ENCODE assay signal across 13 cellular contexts in genomic region chr6:41824571-41825569, GRCh38. TPM values are rescaled to one million over a fixed set of nuclear protein-coding genes. Genes with fewer than 3 reads are reported as not detected.
A peak's percentile ranks its signal among the peaks of the same experiment; 100 is the strongest.
DNase-seq lines count a peak whose midpoint lies in the region; ATAC-seq and TF ChIP-seq lines count a peak whose summit lies in the region.
"Had no signal": no experiment of that assay in that cellular context is flagged by ENCODE, and none has a peak within 500 bp of the region (broad histone marks: within the 10 kb centered on the region; RNA-seq: fewer than 3 reads in every experiment).

No MANE protein-coding gene starts in this region.

- no peak overlapping the region for H3K4me3 Mint-ChIP-seq in chondrocyte (ENCODE audit: unreplicated experiment)

- no peaks in the 10 kb centered on the region for H3K27me3 ChIP-seq in mucosa of stomach (ENCODE audit: control insufficient read depth, insufficient read depth, low read length)

- peak; percentile 72 for DNase-seq in DMS53 treated with DMSO at 0.1 percent for 48 hours (lab: John Stamatoyannopoulos, UW; ENCODE audit: unreplicated experiment)
- peak; percentile 26 for DNase-seq in NCI-H2196 (lab: John Stamatoyannopoulos, UW; ENCODE audit: unreplicated experiment)
- no peak for DNase-seq in chondrocyte (ENCODE audit: low spot score)
- DNase-seq in NCI-H1417 treated with DMSO at 0.1 percent for 48 hours (lab: John Stamatoyannopoulos, UW) = no peak
- DNase-seq in nucleus accumbens (lab: John Stamatoyannopoulos, UW) = no peak
- no peak for DNase-seq in omental fat pad (ENCODE audit: low spot score)
- DNase-seq in erythroblast (lab: John Stamatoyannopoulos, UW) = no peak
- DNase-seq: NCI-H1092; stimulated activated CD4-positive, alpha-beta T cell treated with anti-CD3 and anti-CD28 coated beads, Interleukin-2, amount 100 ng/mL, for 48 hours; T-helper 9 cell had no signal

- H3K36me3 Mint-ChIP-seq in chondrocyte (ENCODE audit: low read depth) = peaks cover 2% of the 10 kb centered on the region

- H3K4me1 ChIP-seq in mucosa of stomach (ENCODE audit: control insufficient read depth, insufficient read depth, low read length) = peaks cover 21% of the 10 kb centered on the region

- TF ChIP-seq POLR2A in erythroblast (IDR thresholded peaks at IDR 0.05; ENCODE audit: low read length) = no peak

- H3K36me3 ChIP-seq in mucosa of stomach (ENCODE audit: control insufficient read depth, insufficient read depth, low read length) = no peaks in the 10 kb centered on the region

- H3K9me3 Mint-ChIP-seq in chondrocyte (ENCODE audit: low read depth) = no peaks in the 10 kb centered on the region

- H3K4me3 ChIP-seq in mucosa of stomach (ENCODE audit: low read length) = no peak overlapping the region

- H3K27me3 Mint-ChIP-seq in chondrocyte (ENCODE audit: low read depth) = no peaks in the 10 kb centered on the region

- H3K27ac Mint-ChIP-seq in chondrocyte (ENCODE audit: unreplicated experiment) = peak overlapping the region; percentile 69

- no peaks in the 10 kb centered on the region for H3K9me3 ChIP-seq in mucosa of stomach (ENCODE audit: control insufficient read depth, low read length)

- TF ChIP-seq CTCF in chondrocyte (IDR thresholded peaks at IDR 0.05) (no peak), omental fat pad (IDR thresholded peaks at IDR 0.05) (no peak)

- H3K4me1 Mint-ChIP-seq in chondrocyte (ENCODE audit: low read depth) = peaks cover 28% of the 10 kb centered on the region

- H3K9ac ChIP-seq in mucosa of stomach (ENCODE audit: low read length) = peak overlapping the region; percentile 5

- no peak for ATAC-seq in omental fat pad (ENCODE audit: low FRiP score)

RNA-seq across cellular contexts. Expression of gene TOMM6, which starts 37.4 kb away (rescaled TPM):
- 96.1 to 129 TPM (median 97.6 TPM) in 3 replicates for total RNA-seq in chondrocyte
- 100 to 1,000 TPM in 3 of 4 donors, 10 to 100 TPM in 1; 76.9 to 146 (median 118) TPM for total RNA-seq in omental fat pad

RNA-seq across cellular contexts. Expression of gene PRICKLE4, which starts 44.3 kb away (rescaled TPM):
- total RNA-seq in chondrocyte (3.1 to 5.9 TPM (median 3.6 TPM) in 3 replicates), omental fat pad (10 to 100 TPM in 1 of 4 donors, 1 to 10 TPM in 3; 1.6 to 11.7 (median 8.6) TPM)
- total RNA-seq: activated CD8-positive, alpha-beta memory T cell treated with anti-CD3 and anti-CD28 coated beads for 36 hours; fibroblast of lung had no signal

RNA-seq across cellular contexts. Expression of gene FRS3, which starts 45.2 kb away (rescaled TPM):
- 3.0 to 3.8 TPM (median 3.3 TPM) in 3 replicates for total RNA-seq in chondrocyte
- total RNA-seq in omental fat pad = 1 to 10 TPM; 1.2 to 5.5 (median 2.4) TPM

Comparison
In these comparisons a context has a peak if more than half of its experiments do, and no peak if none do; other contexts are left out.
1. DNase-seq: peak in DMS53 treated with DMSO at 0.1 percent for 48 hours (single experiment) and NCI-H2196 (single experiment); none in chondrocyte (single experiment), NCI-H1417 treated with DMSO at 0.1 percent for 48 hours (single experiment), nucleus accumbens (0 of 56), omental fat pad (single experiment) and erythroblast (0 of 2).